Comparison of ENCODE assay signal across 18 cellular contexts in the genomic region with DNA sequence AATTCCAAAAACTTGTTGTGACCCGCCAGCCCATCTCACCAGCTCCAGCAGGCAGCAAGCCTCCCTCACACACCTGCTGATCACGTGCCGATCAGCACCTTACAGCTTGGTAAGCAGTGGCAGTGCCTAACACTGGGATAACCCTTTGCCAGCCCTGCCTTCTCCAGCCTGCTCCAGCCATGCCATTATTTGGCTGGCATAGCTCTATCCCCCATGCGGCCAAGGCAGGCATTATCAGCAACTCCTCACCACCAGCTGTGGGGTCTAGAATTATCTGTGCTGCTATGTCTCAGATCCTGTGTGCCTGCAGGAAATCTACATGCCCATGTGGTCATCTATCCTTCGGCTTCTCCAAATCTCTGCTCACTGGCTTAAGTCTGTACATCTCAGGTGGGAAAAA.
"Had no signal": no experiment of that assay in that cellular context is flagged by ENCODE, and none has a peak within 500 bp of the region (broad histone marks: within the 10 kb centered on the region; RNA-seq: fewer than 3 reads in every experiment).

No MANE protein-coding gene starts in this region.

- H3K4me3 Mint-ChIP-seq: activated CD4-positive, alpha-beta T cell treated with anti-CD3 and anti-CD28 coated beads, Interleukin-2, amount 10 ng/mL, durations not matched to agents 24 days and 14 days; activated T-cell treated with anti-CD3 and anti-CD28 coated beads, Interleukin-2, amount 50 U/mL, for 4 hours; central memory CD8-positive, alpha-beta T cell; stimulated activated naive B cell treated with anti-CD40 and anti-IgM and Interleukin-4, amounts not matched to agents 10 μg/mL and 1 μg/mL and 100 μg/mL, for 72 hours had no signal

- H3K27ac ChIP-seq: brain microvascular endothelial cell, colonic mucosa, left lung, thoracic aorta, upper lobe of right lung had no signal

- ATAC-seq: activated T-cell treated with anti-CD3 and anti-CD28 coated beads, Interleukin-2, amount 50 U/mL, for 4 hours; left lung; stimulated activated naive B cell treated with anti-CD40 and anti-IgM and Interleukin-4, amounts not matched to agents 10 μg/mL and 1 μg/mL and 100 μg/mL, for 72 hours; upper lobe of right lung had no signal

- H3K27me3 Mint-ChIP-seq: activated CD4-positive, alpha-beta T cell treated with anti-CD3 and anti-CD28 coated beads, Interleukin-2, amount 10 ng/mL, durations not matched to agents 24 days and 14 days had no signal

- H3K27ac Mint-ChIP-seq: activated CD4-positive, alpha-beta T cell treated with anti-CD3 and anti-CD28 coated beads, Interleukin-2, amount 10 ng/mL, durations not matched to agents 24 days and 14 days; stimulated activated naive B cell treated with anti-CD40 and anti-IgM and Interleukin-4, amounts not matched to agents 10 μg/mL and 1 μg/mL and 100 μg/mL, for 72 hours had no signal

- H3K36me3 Mint-ChIP-seq: stimulated activated naive B cell treated with anti-CD40 and anti-IgM and Interleukin-4, amounts not matched to agents 10 μg/mL and 1 μg/mL and 100 μg/mL, for 72 hours had no signal

- H3K4me3 ChIP-seq: colonic mucosa, left lung, thoracic aorta, upper lobe of right lung had no signal

- DNase-seq: activated CD4-positive, alpha-beta T cell treated with anti-CD3 and anti-CD28 coated beads, Interleukin-2, amount 10 ng/mL, durations not matched to agents 24 days and 14 days; activated CD8-positive, alpha-beta memory T cell treated with anti-CD3 and anti-CD28 coated beads, Interleukin-2, amount 50 U/mL, for 4 hours; activated naive CD4-positive, alpha-beta T cell treated with anti-CD3 and anti-CD28 coated beads, Interleukin-2, amount 50 U/mL, for 16 hours; activated T-cell treated with anti-CD3 and anti-CD28 coated beads, Interleukin-2, amount 50 U/mL, for 4 hours; aorta; brain microvascular endothelial cell; colonic mucosa; hypothalamus; islet precursor cell; left lung; mammary epithelial cell; midbrain; retina; stimulated activated naive B cell treated with anti-CD40 and anti-IgM and Interleukin-4, amounts not matched to agents 10 μg/mL and 1 μg/mL and 100 μg/mL, for 72 hours; upper lobe of right lung had no signal

- H3K4me1 Mint-ChIP-seq: activated CD4-positive, alpha-beta T cell treated with anti-CD3 and anti-CD28 coated beads, Interleukin-2, amount 10 ng/mL, durations not matched to agents 24 days and 14 days; central memory CD8-positive, alpha-beta T cell; stimulated activated naive B cell treated with anti-CD40 and anti-IgM and Interleukin-4, amounts not matched to agents 10 μg/mL and 1 μg/mL and 100 μg/mL, for 72 hours had no signal

- H3K9me3 Mint-ChIP-seq: activated CD4-positive, alpha-beta T cell treated with anti-CD3 and anti-CD28 coated beads, Interleukin-2, amount 10 ng/mL, durations not matched to agents 24 days and 14 days; activated T-cell treated with anti-CD3 and anti-CD28 coated beads, Interleukin-2, amount 50 U/mL, for 4 hours; central memory CD8-positive, alpha-beta T cell; stimulated activated naive B cell treated with anti-CD40 and anti-IgM and Interleukin-4, amounts not matched to agents 10 μg/mL and 1 μg/mL and 100 μg/mL, for 72 hours had no signal

- H3K4me1 ChIP-seq: colonic mucosa, left lung, upper lobe of right lung had no signal

- H3K27me3 ChIP-seq: colonic mucosa, upper lobe of right lung had no signal

- H3K36me3 ChIP-seq: brain microvascular endothelial cell, colonic mucosa, left lung, thoracic aorta, upper lobe of right lung had no signal

- FAIRE-seq: frontal cortex had no signal

- H3K9me3 ChIP-seq: colonic mucosa, left lung, thoracic aorta, upper lobe of right lung had no signal
